1 cellular context compared by ENCODE assay signal in genomic region chr17:77140166-77140877, GRCh38.
TF ChIP-seq lines count a peak whose summit lies in the region.

No MANE protein-coding gene starts in this region.

TF ChIP-seq in GM12878, 131 proteins besides CTCF, POLR2A, EP300 and RAD21 (continued from another document):
- TF ChIP-seq, protein P1, sequence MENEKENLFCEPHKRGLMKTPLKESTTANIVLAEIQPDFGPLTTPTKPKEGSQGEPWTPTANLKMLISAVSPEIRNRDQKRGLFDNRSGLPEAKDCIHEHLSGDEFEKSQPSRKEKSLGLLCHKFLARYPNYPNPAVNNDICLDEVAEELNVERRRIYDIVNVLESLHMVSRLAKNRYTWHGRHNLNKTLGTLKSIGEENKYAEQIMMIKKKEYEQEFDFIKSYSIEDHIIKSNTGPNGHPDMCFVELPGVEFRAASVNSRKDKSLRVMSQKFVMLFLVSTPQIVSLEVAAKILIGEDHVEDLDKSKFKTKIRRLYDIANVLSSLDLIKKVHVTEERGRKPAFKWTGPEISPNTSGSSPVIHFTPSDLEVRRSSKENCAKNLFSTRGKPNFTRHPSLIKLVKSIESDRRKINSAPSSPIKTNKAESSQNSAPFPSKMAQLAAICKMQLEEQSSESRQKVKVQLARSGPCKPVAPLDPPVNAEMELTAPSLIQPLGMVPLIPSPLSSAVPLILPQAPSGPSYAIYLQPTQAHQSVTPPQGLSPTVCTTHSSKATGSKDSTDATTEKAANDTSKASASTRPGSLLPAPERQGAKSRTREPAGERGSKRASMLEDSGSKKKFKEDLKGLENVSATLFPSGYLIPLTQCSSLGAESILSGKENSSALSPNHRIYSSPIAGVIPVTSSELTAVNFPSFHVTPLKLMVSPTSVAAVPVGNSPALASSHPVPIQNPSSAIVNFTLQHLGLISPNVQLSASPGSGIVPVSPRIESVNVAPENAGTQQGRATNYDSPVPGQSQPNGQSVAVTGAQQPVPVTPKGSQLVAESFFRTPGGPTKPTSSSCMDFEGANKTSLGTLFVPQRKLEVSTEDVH (IDR thresholded peaks at IDR 0.05; ENCODE audit: low read depth, partially characterized antibody), result no peak
- TF ChIP-seq YY1 (IDR thresholded peaks at IDR 0.05; ENCODE audit: low read depth, low read length) (no peak), SMAD1 (IDR thresholded peaks at IDR 0.05; ENCODE audit: low read depth, partially characterized antibody) (no peak), SIX5 (IDR thresholded peaks at IDR 0.05; ENCODE audit: low read depth, low read length, severe bottlenecking) (no peak)
